Comparison of ENCODE assay signal across 8 cellular contexts in genomic region chr2:109032229-109032800, GRCh38. TPM values are rescaled to one million over a fixed set of nuclear protein-coding genes. Genes with fewer than 3 reads are reported as not detected.
DNase-seq lines count a peak whose midpoint lies in the region; ATAC-seq and TF ChIP-seq lines count a peak whose summit lies in the region.

No MANE protein-coding gene starts in this region.

- H3K18ac ChIP-seq in mesenchymal stem cell (ENCODE audit: low read depth in 1 of 2, low read length in 2 of 2) = no peak overlapping the region

- no peak overlapping the region for H2BK5ac ChIP-seq in mesenchymal stem cell (ENCODE audit: low read depth, low read length, poor library complexity, severe bottlenecking)

- peaks cover 3% of the 10 kb centered on the region for H3K9me3 Mint-ChIP-seq in activated naive CD8-positive, alpha-beta T cell (ENCODE audit: low read depth)
- no peaks in the 10 kb centered on the region for H3K9me3 Mint-ChIP-seq in type B pancreatic cell

- H3K9me3 ChIP-seq in heart right ventricle = no peaks in the 10 kb centered on the region
- no peaks in the 10 kb centered on the region for H3K9me3 ChIP-seq in mesenchymal stem cell (ENCODE audit: control insufficient read depth, low read length)

- peak overlapping the region in 9 of 10 donors; percentile 24 to 61 (median 51) for H3K4me3 ChIP-seq in heart right ventricle
- peak overlapping the region in 1 of 2 experiments; percentile 72 for H3K4me3 ChIP-seq in mesenchymal stem cell (ENCODE audit: insufficient read depth in 1 of 2, low read depth in 1 of 2, low read length in 2 of 2)

- H3K4me3 Mint-ChIP-seq in activated naive CD8-positive, alpha-beta T cell = peak overlapping the region; percentile 87
- peak overlapping the region; percentile 82 for H3K4me3 Mint-ChIP-seq in type B pancreatic cell

- H4K91ac ChIP-seq in mesenchymal stem cell (ENCODE audit: low read length) = peak overlapping the region; percentile 46

- H3K36me3 ChIP-seq in heart right ventricle (no peaks in the 10 kb centered on the region), mesenchymal stem cell (ENCODE audit: control insufficient read depth in 1 of 2, insufficient read depth in 2 of 2, low read depth in 1 of 2, low read length in 2 of 2) (no peaks in the 10 kb centered on the region)

- peak in 1 of 8 donors; percentile 7 for ATAC-seq in heart right ventricle
- ATAC-seq in Right ventricle myocardium inferior = no peak
- no peak for ATAC-seq in GM19467 (IDR thresholded peaks at IDR 0.05; ENCODE audit: unreplicated experiment)
- no peak for ATAC-seq in HG03565 (IDR thresholded peaks at IDR 0.05; ENCODE audit: unreplicated experiment)

- no peak overlapping the region for H2BK120ac ChIP-seq in mesenchymal stem cell (ENCODE audit: low read depth, low read length)

- peak overlapping the region; percentile 85 for H3K27ac Mint-ChIP-seq in activated naive CD8-positive, alpha-beta T cell
- H3K27ac Mint-ChIP-seq in type B pancreatic cell = peak overlapping the region; percentile 60

- H3K4ac ChIP-seq in mesenchymal stem cell (ENCODE audit: low read depth in 1 of 2, low read length in 2 of 2) = no peak overlapping the region

- H3K27me3 ChIP-seq in heart right ventricle = peaks cover 0 to 4% (median 0%) of the 10 kb centered on the region in 7 donors
- H3K27me3 ChIP-seq in mesenchymal stem cell (ENCODE audit: control insufficient read depth in 1 of 2, insufficient read depth in 1 of 2, low read length in 2 of 2) = peaks cover 0 to 65% of the 10 kb centered on the region in 2 experiments

- no peaks in the 10 kb centered on the region for H3K79me1 ChIP-seq in mesenchymal stem cell (replicated peaks; ENCODE audit: low read length, poor library complexity, severe bottlenecking)

- H2BK12ac ChIP-seq in mesenchymal stem cell (ENCODE audit: low read length in 2 of 2) = no peak overlapping the region

- H3K4me1 ChIP-seq in heart right ventricle (peaks cover 0 to 28% (median 5%) of the 10 kb centered on the region in 9 donors), mesenchymal stem cell (ENCODE audit: control insufficient read depth, insufficient read depth, low read depth, low read length) (peaks cover 6% of the 10 kb centered on the region)

- 63 to 71% methylated on average over 9 of the region's 9 CpGs for WGBS in heart right ventricle, 2 donors
- 45% methylated on average over 4 of the region's 9 CpGs for WGBS in mesenchymal stem cell

- H2AK5ac ChIP-seq in mesenchymal stem cell (ENCODE audit: low read length, severe bottlenecking) = no peak overlapping the region

- H3K4me2 ChIP-seq in mesenchymal stem cell (ENCODE audit: low read length, poor library complexity, severe bottlenecking) = peak overlapping the region; percentile 90

- H3K27me3 Mint-ChIP-seq in activated naive CD8-positive, alpha-beta T cell = no peaks in the 10 kb centered on the region
- H3K27me3 Mint-ChIP-seq in type B pancreatic cell = peaks cover 4% of the 10 kb centered on the region

- no peak overlapping the region for H3K9ac ChIP-seq in mesenchymal stem cell (ENCODE audit: low read length)

- H3K36me3 Mint-ChIP-seq in activated naive CD8-positive, alpha-beta T cell = peaks cover 5% of the 10 kb centered on the region
- peaks cover 3% of the 10 kb centered on the region for H3K36me3 Mint-ChIP-seq in type B pancreatic cell

- H4K8ac ChIP-seq in mesenchymal stem cell (ENCODE audit: low read length) = no peak overlapping the region

- H3K23ac ChIP-seq in mesenchymal stem cell (ENCODE audit: low read length in 2 of 2) = no peak overlapping the region

- H3K27ac ChIP-seq in heart right ventricle (peak overlapping the region in 2 of 10 donors; percentile 29 to 85), mesenchymal stem cell (ENCODE audit: low read length, poor library complexity, severe bottlenecking) (no peak overlapping the region)

- no peak overlapping the region for H2BK15ac ChIP-seq in mesenchymal stem cell (ENCODE audit: low read depth, poor library complexity, severe bottlenecking)

- no peak for DNase-seq in heart right ventricle
- no peak for DNase-seq in Right ventricle myocardium inferior (ENCODE audit: missing footprints)
- DNase-seq in mesenchymal stem cell = no peak
- no peak for DNase-seq in type B pancreatic cell (ENCODE audit: extremely low spot score, unreplicated experiment)
- DNase-seq in dedifferentiated amniotic fluid mesenchymal stem cell (ENCODE audit: extremely low spot score) = no peak

- peaks cover 72% of the 10 kb centered on the region for H3K4me1 Mint-ChIP-seq in activated naive CD8-positive, alpha-beta T cell (ENCODE audit: low read depth)
- peaks cover 31% of the 10 kb centered on the region for H3K4me1 Mint-ChIP-seq in type B pancreatic cell (ENCODE audit: unreplicated experiment)

- H3K14ac ChIP-seq in mesenchymal stem cell (ENCODE audit: low read length in 2 of 2) = no peak overlapping the region

- TF ChIP-seq CTCF in heart right ventricle (IDR thresholded peaks at IDR 0.05) (no peak), type B pancreatic cell (conservative IDR thresholded peaks at IDR 0.05) (no peak)

- H2AFZ ChIP-seq in mesenchymal stem cell (ENCODE audit: low read depth, low read length) = no peak overlapping the region

- intact Hi-C loops in heart right ventricle (cut with DNase I) = no loop called here
- intact Hi-C loops in Right ventricle myocardium inferior (cut with DNase I) = no loop called here

RNA-seq across cellular contexts. Expression of gene EDAR, which starts 43.3 kb away (rescaled TPM):
- under 1 TPM in 2 of 10 donors, not detected in 8; 0.07 to 0.34 TPM for total RNA-seq in heart right ventricle
- polyA plus RNA-seq in heart right ventricle = not detected
- total RNA-seq in Right ventricle myocardium inferior = 0.14 TPM
- polyA plus RNA-seq in mesenchymal stem cell (2013, experiment 1 of 2) = not detected
- not detected for polyA plus RNA-seq in mesenchymal stem cell (2013, experiment 2 of 2)
- 4.8 and 5.1 TPM in 2 replicates for total RNA-seq in type B pancreatic cell (ENCODE audit: low replicate concordance)
